22 cellular contexts compared by ENCODE assay signal in the genomic region with DNA sequence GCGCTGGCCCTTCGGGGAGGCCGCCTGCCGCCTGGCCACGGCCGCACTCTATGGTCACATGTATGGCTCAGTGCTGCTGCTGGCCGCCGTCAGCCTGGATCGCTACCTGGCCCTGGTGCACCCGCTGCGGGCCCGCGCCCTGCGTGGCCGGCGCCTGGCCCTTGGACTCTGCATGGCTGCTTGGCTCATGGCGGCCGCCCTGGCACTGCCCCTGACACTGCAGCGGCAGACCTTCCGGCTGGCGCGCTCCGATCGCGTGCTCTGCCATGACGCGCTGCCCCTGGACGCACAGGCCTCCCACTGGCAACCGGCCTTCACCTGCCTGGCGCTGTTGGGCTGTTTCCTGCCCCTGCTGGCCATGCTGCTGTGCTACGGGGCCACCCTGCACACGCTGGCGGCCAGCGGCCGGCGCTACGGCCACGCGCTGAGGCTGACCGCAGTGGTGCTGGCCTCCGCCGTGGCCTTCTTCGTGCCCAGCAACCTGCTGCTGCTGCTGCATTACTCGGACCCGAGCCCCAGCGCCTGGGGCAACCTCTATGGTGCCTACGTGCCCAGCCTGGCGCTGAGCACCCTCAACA. TPM values are rescaled to one million over a fixed set of nuclear protein-coding genes. Genes with fewer than 3 reads are reported as not detected.
A peak's percentile ranks its signal among the peaks of the same experiment; 100 is the strongest.
DNase-seq lines count a peak whose midpoint lies in the region; ATAC-seq, FAIRE-seq and TF ChIP-seq lines count a peak whose summit lies in the region.
"Had no signal": no experiment of that assay in that cellular context is flagged by ENCODE, and none has a peak within 500 bp of the region (broad histone marks: within the 10 kb centered on the region; RNA-seq: fewer than 3 reads in every experiment).

No MANE protein-coding gene starts in this region.

- DNase-seq in cardiac muscle cell (ENCODE audit: low read depth in 1 of 2, low spot score in 1 of 2) (no peak), left ventricle myocardium superior (no peak), Peyer's patch (no peak), kidney (no peak), thyroid gland (peak in 1 of 2 donors; percentile 10), T-helper 1 cell (no peak)
- no peak for DNase-seq in stimulated activated CD4-positive, alpha-beta T cell treated with anti-CD3 and anti-CD28 coated beads, Interleukin-15, amount 100 ng/mL, for 24 hours
- no peak for DNase-seq in activated CD4-positive, alpha-beta T cell treated with anti-CD3 and anti-CD28 coated beads, Interleukin-2, amount 50 U/mL, for 1 hour
- DNase-seq: activated naive CD8-positive, alpha-beta T cell treated with anti-CD3 and anti-CD28 coated beads, Interleukin-2, amount 10 ng/mL, durations not matched to agents 7 days and 5 days; body of pancreas; C1 segment of cervical spinal cord; naive B cell; NCI-H2081 treated with DMSO at 0.1 percent for 48 hours; NCI-H510A treated with DMSO at 0.1 percent for 48 hours; posterior cingulate gyrus had no signal

- no peak overlapping the region for H3K4me3 ChIP-seq in cardiac muscle cell
- H3K4me3 ChIP-seq in Peyer's patch = peak overlapping the region in 3 of 4 donors; percentile 10 to 33 (median 32)
- H3K4me3 ChIP-seq in kidney (ENCODE audit: low read length in 2 of 2) = no peak overlapping the region
- H3K4me3 ChIP-seq in thyroid gland (replicated peaks in 1 of 3) = no peak overlapping the region
- H3K4me3 ChIP-seq: A549, body of pancreas, smooth muscle cell had no signal

- no peak for ATAC-seq in left ventricle myocardium superior
- ATAC-seq: body of pancreas, left lobe of liver had no signal

- peaks cover 31% of the 10 kb centered on the region for H3K4me1 ChIP-seq in cardiac muscle cell (ENCODE audit: low read depth)
- H3K4me1 ChIP-seq in Peyer's patch = peaks cover 0 to 12% (median 10%) of the 10 kb centered on the region in 4 donors
- H3K4me1 ChIP-seq in kidney (ENCODE audit: control insufficient read depth in 1 of 2, insufficient read depth in 1 of 2, low read depth in 1 of 2, low read length in 2 of 2) = peaks cover 0 to 2% of the 10 kb centered on the region in 2 donors
- H3K4me1 ChIP-seq in thyroid gland = peaks cover 0 to 11% of the 10 kb centered on the region in 2 donors
- H3K4me1 ChIP-seq: A549, body of pancreas had no signal

- H3K27ac ChIP-seq in cardiac muscle cell (peak overlapping the region; percentile 95), Peyer's patch (peak overlapping the region; percentile 15 to 83 (median 67)), kidney (ENCODE audit: low read depth in 2 of 2, low read length in 2 of 2) (peak overlapping the region; percentile 16 to 63), thyroid gland (peak overlapping the region in 2 of 3 donors; percentile 56 to 73)
- H3K27ac ChIP-seq: A549, epithelial cell of prostate had no signal

- 91 to 93% methylated on average over 27 to 28 of the region's 48 CpGs for WGBS in thyroid gland, 2 donors

- no peak for TF ChIP-seq CTCF in cardiac muscle cell (IDR thresholded peaks at IDR 0.05; ENCODE audit: low read depth, low read length)
- TF ChIP-seq CTCF in Peyer's patch (IDR thresholded peaks at IDR 0.05) = no peak
- no peak for TF ChIP-seq CTCF in kidney (IDR thresholded peaks at IDR 0.05; ENCODE audit: borderline replicate concordance, extremely low read depth, insufficient read depth)
- TF ChIP-seq CTCF in thyroid gland (IDR thresholded peaks at IDR 0.05) = no peak

- intact Hi-C loops in left ventricle myocardium superior (cut with micrococcal nuclease) (no loop called here), kidney (cut with DNase I) (no loop called here), thyroid gland (cut with DNase I) (no loop called here)

- no peak overlapping the region for H3K9ac ChIP-seq in kidney (ENCODE audit: low read length in 2 of 2)

- H3K27me3 ChIP-seq in cardiac muscle cell (no peaks in the 10 kb centered on the region), Peyer's patch (no peaks in the 10 kb centered on the region), thyroid gland (no peaks in the 10 kb centered on the region)

- no peak for FAIRE-seq in kidney (lab: Jason Lieb, UNC)
- FAIRE-seq: A549 had no signal

- no peaks in the 10 kb centered on the region for H3K36me3 ChIP-seq in cardiac muscle cell
- no peaks in the 10 kb centered on the region for H3K36me3 ChIP-seq in Peyer's patch
- H3K36me3 ChIP-seq in kidney (ENCODE audit: control insufficient read depth in 1 of 2, insufficient read depth in 2 of 2, low read length in 2 of 2) = no peaks in the 10 kb centered on the region
- no peaks in the 10 kb centered on the region for H3K36me3 ChIP-seq in thyroid gland
- H3K36me3 ChIP-seq: gastroesophageal sphincter had no signal

- TF ChIP-seq POLR2A in Peyer's patch (IDR thresholded peaks at IDR 0.05) (no peak), thyroid gland (IDR thresholded peaks at IDR 0.05) (no peak)

- H3K9me3 ChIP-seq in cardiac muscle cell (ENCODE audit: low read depth) (no peaks in the 10 kb centered on the region), Peyer's patch (no peaks in the 10 kb centered on the region), kidney (ENCODE audit: control insufficient read depth in 1 of 2, low read length in 2 of 2) (no peaks in the 10 kb centered on the region), thyroid gland (no peaks in the 10 kb centered on the region)
- H3K9me3 ChIP-seq: A549, body of pancreas, gastroesophageal sphincter had no signal

RNA-seq across cellular contexts. Expression of a gene that starts 1.2 kb away (rescaled TPM):
- total RNA-seq in cardiac muscle cell (0.33 and 0.67 TPM in 2 replicates), left ventricle myocardium superior (0.30 TPM), Peyer's patch (10 to 100 TPM in 1 of 4 donors, 1 to 10 TPM in 3; 3.9 to 11.6 (median 5.1) TPM), kidney (3.2 TPM), thyroid gland (10 to 100 TPM in 3 of 4 donors, 1 to 10 TPM in 1; 9.9 to 44.2 (median 12.6) TPM)
- polyA plus RNA-seq in cardiac muscle cell (1.0 and 1.4 TPM in 2 replicates), kidney (ENCODE audit: insufficient read depth, low read depth, low replicate concordance) (1.4 TPM)
- total RNA-seq: activated CD8-positive, alpha-beta memory T cell treated with anti-CD3 and anti-CD28 coated beads for 36 hours; activated T-helper 1 cell treated with anti-CD3 and anti-CD28 coated beads, Interleukin-12 subunit alpha, Interleukin-12 subunit beta, Interleukin-2, Interleukin-4 antibody, amounts not matched to agents 30 ng/mL and 10 ng/mL and 1 ng/mL, durations not matched to agents 14 hours and 24 hours and 36 hours had no signal
- polyA plus RNA-seq: A549 had no signal

Comparison
In these comparisons a context has a peak if more than half of its experiments do, and no peak if none do; other contexts are left out.
1. H3K27ac ChIP-seq: peak in every context shown above with its lines; median percentile 95 in cardiac muscle cell; 67 in Peyer's patch; 64 in thyroid gland; 40 in kidney.
2. H3K4me3 ChIP-seq: peak in Peyer's patch (3 of 4); none in cardiac muscle cell (single experiment), kidney (0 of 2) and thyroid gland (0 of 3).